1 cellular context compared by ENCODE assay signal in the genomic region with DNA sequence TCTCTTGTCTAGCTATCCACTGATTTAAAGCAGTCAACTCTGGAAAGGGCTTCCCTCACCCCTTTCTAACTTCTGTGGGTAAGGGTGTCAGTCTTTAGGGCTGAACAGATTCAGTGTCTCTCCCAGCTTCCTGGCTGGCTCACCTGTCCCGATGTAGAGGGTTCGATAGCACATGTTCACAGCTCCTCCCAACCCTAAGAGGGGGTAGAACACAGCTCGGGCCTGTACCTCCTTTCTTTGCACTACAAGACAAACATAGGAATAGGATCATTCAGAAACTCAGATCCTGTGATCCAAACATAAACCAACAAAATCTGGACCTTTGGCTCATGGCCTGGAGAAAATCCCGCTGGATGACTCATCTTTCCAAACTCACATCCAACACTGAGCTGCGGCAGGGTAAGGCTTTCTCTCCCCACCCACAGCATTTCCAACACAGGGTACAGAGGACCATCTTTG.
TF ChIP-seq lines count a peak whose summit lies in the region.

No MANE protein-coding gene starts in this region.

TF ChIP-seq in HepG2, 621 proteins besides CTCF, POLR2A, EP300 and RAD21 (continued from another document and continues in another):
- TF ChIP-seq, protein P1, sequence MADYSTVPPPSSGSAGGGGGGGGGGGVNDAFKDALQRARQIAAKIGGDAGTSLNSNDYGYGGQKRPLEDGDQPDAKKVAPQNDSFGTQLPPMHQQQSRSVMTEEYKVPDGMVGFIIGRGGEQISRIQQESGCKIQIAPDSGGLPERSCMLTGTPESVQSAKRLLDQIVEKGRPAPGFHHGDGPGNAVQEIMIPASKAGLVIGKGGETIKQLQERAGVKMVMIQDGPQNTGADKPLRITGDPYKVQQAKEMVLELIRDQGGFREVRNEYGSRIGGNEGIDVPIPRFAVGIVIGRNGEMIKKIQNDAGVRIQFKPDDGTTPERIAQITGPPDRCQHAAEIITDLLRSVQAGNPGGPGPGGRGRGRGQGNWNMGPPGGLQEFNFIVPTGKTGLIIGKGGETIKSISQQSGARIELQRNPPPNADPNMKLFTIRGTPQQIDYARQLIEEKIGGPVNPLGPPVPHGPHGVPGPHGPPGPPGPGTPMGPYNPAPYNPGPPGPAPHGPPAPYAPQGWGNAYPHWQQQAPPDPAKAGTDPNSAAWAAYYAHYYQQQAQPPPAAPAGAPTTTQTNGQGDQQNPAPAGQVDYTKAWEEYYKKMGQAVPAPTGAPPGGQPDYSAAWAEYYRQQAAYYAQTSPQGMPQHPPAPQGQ (CRISPR knock-in tag; IDR thresholded peaks at IDR 0.05; ENCODE audit: borderline replicate concordance): no peak
- TF ChIP-seq SMARCC2 (IDR thresholded peaks at IDR 0.05) (no peak), NFIC (IDR thresholded peaks at IDR 0.05; ENCODE audit: low read length) (0 out of 2 replicates have a peak, but pooled peaks have one; percentile 42), ZNF143 (CRISPR knock-in tag; IDR thresholded peaks at IDR 0.05) (no peak), MAFG (CRISPR knock-in tag; IDR thresholded peaks at IDR 0.05) (no peak), FOXA3 (CRISPR knock-in tag; IDR thresholded peaks at IDR 0.05) (0 out of 2 replicates have a peak, but pooled peaks have one; percentile 27), ZNF615 (CRISPR knock-in tag; IDR thresholded peaks at IDR 0.05; ENCODE audit: borderline replicate concordance) (no peak), FOSL2 (CRISPR knock-in tag; IDR thresholded peaks at IDR 0.05) (peak; percentile 97), ZNF138 (CRISPR knock-in tag; IDR thresholded peaks at IDR 0.05; ENCODE audit: low read depth) (no peak), ESRRA (CRISPR knock-in tag; IDR thresholded peaks at IDR 0.05; ENCODE audit: low read depth) (no peak), HNF4G (IDR thresholded peaks at IDR 0.05; ENCODE audit: borderline replicate concordance, low read depth, low read length) (no peak; the same call in 1 of the 2 replicates), HNF4G (CRISPR knock-in tag; IDR thresholded peaks at IDR 0.05; ENCODE audit: borderline replicate concordance, low read depth) (no peak), MAFK (conservative IDR thresholded peaks at IDR 0.05 in 1 of 2, IDR thresholded peaks at IDR 0.05 in 1 of 2; ENCODE audit: low read length in 2 of 2) (no peak), IRF2 (CRISPR knock-in tag; IDR thresholded peaks at IDR 0.05) (no peak), GPN1 (CRISPR knock-in tag; IDR thresholded peaks at IDR 0.05; ENCODE audit: borderline replicate concordance) (no peak), HMG20A (CRISPR knock-in tag; IDR thresholded peaks at IDR 0.05; ENCODE audit: borderline replicate concordance) (peak; percentile 11; the same call in 1 of the 2 replicates), ZBTB21 (CRISPR knock-in tag; IDR thresholded peaks at IDR 0.05) (no peak), ZNF441 (CRISPR knock-in tag; IDR thresholded peaks at IDR 0.05; ENCODE audit: borderline replicate concordance) (no peak), ZNF264 (CRISPR knock-in tag; IDR thresholded peaks at IDR 0.05) (no peak), ERF (CRISPR knock-in tag; IDR thresholded peaks at IDR 0.05) (no peak), FOXA1 (IDR thresholded peaks at IDR 0.05) (no peak), FOXA1 (CRISPR knock-in tag; IDR thresholded peaks at IDR 0.05) (peak; percentile 11; the same call in 1 of the 2 replicates), ZNF780A (CRISPR knock-in tag; IDR thresholded peaks at IDR 0.05) (no peak), EZH2 (conservative IDR thresholded peaks at IDR 0.05; ENCODE audit: low read depth, low read length) (no peak), NPAS2 (CRISPR knock-in tag; IDR thresholded peaks at IDR 0.05; ENCODE audit: borderline replicate concordance) (no peak), SSRP1 (CRISPR knock-in tag; IDR thresholded peaks at IDR 0.05) (0 out of 2 replicates have a peak, but pooled peaks have one; percentile 76), HNRNPH1 (optimal IDR thresholded peaks at IDR 0.05; ENCODE audit: low read depth, low read length) (no peak), ZNF207 (IDR thresholded peaks at IDR 0.05; ENCODE audit: borderline replicate concordance) (no peak), NFKB2 (CRISPR knock-in tag; IDR thresholded peaks at IDR 0.05; ENCODE audit: borderline replicate concordance) (no peak), ZNF430 (CRISPR knock-in tag; IDR thresholded peaks at IDR 0.05) (no peak), ZNF572 (CRISPR knock-in tag; IDR thresholded peaks at IDR 0.05) (no peak)
- TF ChIP-seq, protein P2, sequence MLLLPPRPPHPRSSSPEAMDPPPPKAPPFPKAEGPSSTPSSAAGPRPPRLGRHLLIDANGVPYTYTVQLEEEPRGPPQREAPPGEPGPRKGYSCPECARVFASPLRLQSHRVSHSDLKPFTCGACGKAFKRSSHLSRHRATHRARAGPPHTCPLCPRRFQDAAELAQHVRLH (CRISPR knock-in tag; IDR thresholded peaks at IDR 0.05; ENCODE audit: borderline replicate concordance, low read depth): no peak
- TF ChIP-seq, protein P3, sequence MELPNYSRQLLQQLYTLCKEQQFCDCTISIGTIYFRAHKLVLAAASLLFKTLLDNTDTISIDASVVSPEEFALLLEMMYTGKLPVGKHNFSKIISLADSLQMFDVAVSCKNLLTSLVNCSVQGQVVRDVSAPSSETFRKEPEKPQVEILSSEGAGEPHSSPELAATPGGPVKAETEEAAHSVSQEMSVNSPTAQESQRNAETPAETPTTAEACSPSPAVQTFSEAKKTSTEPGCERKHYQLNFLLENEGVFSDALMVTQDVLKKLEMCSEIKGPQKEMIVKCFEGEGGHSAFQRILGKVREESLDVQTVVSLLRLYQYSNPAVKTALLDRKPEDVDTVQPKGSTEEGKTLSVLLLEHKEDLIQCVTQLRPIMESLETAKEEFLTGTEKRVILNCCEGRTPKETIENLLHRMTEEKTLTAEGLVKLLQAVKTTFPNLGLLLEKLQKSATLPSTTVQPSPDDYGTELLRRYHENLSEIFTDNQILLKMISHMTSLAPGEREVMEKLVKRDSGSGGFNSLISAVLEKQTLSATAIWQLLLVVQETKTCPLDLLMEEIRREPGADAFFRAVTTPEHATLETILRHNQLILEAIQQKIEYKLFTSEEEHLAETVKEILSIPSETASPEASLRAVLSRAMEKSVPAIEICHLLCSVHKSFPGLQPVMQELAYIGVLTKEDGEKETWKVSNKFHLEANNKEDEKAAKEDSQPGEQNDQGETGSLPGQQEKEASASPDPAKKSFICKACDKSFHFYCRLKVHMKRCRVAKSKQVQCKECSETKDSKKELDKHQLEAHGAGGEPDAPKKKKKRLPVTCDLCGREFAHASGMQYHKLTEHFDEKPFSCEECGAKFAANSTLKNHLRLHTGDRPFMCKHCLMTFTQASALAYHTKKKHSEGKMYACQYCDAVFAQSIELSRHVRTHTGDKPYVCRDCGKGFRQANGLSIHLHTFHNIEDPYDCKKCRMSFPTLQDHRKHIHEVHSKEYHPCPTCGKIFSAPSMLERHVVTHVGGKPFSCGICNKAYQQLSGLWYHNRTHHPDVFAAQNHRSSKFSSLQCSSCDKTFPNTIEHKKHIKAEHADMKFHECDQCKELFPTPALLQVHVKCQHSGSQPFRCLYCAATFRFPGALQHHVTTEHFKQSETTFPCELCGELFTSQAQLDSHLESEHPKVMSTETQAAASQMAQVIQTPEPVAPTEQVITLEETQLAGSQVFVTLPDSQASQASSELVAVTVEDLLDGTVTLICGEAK (IDR thresholded peaks at IDR 0.05): no peak
- TF ChIP-seq, protein P3 (CRISPR knock-in tag; IDR thresholded peaks at IDR 0.05): no peak
- TF ChIP-seq, protein P4, sequence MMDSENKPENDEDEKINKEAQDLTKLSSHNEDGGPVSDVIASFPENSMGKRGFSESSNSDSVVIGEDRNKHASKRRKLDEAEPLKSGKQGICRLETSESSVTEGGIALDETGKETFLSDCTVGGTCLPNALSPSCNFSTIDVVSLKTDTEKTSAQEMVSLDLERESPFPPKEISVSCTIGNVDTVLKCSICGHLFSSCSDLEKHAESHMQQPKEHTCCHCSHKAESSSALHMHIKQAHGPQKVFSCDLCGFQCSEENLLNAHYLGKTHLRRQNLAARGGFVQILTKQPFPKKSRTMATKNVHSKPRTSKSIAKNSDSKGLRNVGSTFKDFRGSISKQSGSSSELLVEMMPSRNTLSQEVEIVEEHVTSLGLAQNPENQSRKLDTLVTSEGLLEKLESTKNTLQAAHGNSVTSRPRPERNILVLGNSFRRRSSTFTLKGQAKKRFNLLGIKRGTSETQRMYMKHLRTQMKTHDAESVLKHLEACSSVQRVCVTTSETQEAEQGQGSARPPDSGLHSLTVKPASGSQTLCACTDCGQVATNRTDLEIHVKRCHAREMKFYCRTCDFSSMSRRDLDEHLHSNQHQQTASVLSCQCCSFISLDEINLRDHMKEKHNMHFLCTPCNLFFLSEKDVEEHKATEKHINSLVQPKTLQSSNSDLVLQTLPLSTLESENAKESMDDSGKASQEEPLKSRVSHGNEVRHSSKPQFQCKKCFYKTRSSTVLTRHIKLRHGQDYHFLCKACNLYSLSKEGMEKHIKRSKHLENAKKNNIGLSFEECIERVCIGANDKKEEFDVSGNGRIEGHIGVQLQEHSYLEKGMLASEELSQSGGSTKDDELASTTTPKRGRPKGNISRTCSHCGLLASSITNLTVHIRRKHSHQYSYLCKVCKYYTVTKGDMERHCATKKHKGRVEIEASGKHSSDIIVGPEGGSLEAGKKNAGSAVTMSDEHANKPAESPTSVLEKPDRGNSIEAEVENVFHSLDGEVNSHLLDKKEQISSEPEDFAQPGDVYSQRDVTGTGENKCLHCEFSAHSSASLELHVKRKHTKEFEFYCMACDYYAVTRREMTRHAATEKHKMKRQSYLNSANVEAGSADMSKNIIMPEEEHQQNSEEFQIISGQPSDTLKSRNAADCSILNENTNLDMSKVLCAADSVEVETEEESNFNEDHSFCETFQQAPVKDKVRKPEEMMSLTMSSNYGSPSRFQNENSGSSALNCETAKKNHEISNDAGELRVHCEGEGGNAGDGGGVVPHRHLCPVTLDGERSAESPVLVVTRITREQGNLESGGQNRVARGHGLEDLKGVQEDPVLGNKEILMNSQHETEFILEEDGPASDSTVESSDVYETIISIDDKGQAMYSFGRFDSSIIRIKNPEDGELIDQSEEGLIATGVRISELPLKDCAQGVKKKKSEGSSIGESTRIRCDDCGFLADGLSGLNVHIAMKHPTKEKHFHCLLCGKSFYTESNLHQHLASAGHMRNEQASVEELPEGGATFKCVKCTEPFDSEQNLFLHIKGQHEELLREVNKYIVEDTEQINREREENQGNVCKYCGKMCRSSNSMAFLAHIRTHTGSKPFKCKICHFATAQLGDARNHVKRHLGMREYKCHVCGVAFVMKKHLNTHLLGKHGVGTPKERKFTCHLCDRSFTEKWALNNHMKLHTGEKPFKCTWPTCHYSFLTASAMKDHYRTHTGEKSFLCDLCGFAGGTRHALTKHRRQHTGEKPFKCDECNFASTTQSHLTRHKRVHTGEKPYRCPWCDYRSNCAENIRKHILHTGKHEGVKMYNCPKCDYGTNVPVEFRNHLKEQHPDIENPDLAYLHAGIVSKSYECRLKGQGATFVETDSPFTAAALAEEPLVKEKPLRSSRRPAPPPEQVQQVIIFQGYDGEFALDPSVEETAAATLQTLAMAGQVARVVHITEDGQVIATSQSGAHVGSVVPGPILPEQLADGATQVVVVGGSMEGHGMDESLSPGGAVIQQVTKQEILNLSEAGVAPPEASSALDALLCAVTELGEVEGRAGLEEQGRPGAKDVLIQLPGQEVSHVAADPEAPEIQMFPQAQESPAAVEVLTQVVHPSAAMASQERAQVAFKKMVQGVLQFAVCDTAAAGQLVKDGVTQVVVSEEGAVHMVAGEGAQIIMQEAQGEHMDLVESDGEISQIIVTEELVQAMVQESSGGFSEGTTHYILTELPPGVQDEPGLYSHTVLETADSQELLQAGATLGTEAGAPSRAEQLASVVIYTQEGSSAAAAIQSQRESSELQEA (CRISPR knock-in tag; IDR thresholded peaks at IDR 0.05; ENCODE audit: not compliant biosample characterization): no peak
- TF ChIP-seq, protein P5, sequence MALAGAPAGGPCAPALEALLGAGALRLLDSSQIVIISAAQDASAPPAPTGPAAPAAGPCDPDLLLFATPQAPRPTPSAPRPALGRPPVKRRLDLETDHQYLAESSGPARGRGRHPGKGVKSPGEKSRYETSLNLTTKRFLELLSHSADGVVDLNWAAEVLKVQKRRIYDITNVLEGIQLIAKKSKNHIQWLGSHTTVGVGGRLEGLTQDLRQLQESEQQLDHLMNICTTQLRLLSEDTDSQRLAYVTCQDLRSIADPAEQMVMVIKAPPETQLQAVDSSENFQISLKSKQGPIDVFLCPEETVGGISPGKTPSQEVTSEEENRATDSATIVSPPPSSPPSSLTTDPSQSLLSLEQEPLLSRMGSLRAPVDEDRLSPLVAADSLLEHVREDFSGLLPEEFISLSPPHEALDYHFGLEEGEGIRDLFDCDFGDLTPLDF (CRISPR knock-in tag; IDR thresholded peaks at IDR 0.05): no peak
- TF ChIP-seq, protein P6, sequence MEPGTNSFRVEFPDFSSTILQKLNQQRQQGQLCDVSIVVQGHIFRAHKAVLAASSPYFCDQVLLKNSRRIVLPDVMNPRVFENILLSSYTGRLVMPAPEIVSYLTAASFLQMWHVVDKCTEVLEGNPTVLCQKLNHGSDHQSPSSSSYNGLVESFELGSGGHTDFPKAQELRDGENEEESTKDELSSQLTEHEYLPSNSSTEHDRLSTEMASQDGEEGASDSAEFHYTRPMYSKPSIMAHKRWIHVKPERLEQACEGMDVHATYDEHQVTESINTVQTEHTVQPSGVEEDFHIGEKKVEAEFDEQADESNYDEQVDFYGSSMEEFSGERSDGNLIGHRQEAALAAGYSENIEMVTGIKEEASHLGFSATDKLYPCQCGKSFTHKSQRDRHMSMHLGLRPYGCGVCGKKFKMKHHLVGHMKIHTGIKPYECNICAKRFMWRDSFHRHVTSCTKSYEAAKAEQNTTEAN (CRISPR knock-in tag; conservative IDR thresholded peaks at IDR 0.05): peak; percentile 30; the same call in 1 of the 2 replicates
